ENCODE assay signal across 9 cellular contexts in the genomic region with DNA sequence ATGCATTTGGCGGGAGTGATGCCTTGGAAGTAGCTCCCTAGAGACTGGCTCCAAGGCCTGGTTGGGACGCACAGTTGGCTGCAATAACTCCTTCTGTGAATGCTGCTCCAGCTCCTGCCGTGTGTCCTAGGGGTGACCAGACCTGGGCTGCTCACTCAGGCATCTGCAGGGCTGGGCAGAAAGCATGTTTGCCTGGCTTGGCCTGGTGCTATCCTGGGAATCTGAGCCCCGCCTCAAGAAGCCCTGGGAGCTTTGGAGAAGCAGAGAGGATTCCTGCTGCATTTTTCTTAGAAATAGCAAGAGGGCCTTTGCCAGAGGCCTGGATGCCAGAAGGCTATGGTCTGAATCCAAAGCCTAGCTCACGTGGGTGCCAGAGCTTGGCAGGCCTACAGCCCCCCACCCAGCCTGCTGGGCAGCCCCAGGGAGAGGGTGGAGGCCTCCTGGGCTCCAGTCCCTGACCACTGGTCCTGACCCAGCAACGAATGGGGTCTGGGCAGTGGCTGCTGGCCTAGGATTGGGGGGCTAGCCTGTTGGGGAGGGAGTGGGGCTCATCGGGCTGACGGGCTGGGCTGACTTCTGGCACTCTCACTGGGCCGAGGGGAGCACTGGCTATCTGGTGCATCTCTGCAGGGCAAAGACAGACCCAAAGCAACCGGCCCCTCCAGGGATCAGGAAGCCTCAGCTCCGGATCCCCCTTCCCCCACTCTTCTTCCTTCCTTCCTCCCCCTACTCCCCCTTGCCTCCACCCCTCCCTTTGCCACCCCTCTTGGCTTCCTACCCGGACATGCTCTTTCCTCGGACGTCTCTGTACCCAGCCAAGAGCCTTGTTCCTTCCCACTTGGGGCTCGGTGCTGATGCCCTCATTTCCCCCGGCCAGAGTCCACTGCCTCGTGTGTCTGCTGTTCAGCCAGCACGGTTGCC. TPM values are rescaled to one million over a fixed set of nuclear protein-coding genes. Genes with fewer than 3 reads are reported as not detected.
DNase-seq lines count a peak whose midpoint lies in the region; ATAC-seq and TF ChIP-seq lines count a peak whose summit lies in the region.
"Had no signal": no experiment of that assay in that cellular context is flagged by ENCODE, and none has a peak within 500 bp of the region (broad histone marks: within the 10 kb centered on the region; RNA-seq: fewer than 3 reads in every experiment).

No MANE protein-coding gene starts in this region.

- no peak overlapping the region for H3K9ac ChIP-seq in rectal smooth muscle tissue (ENCODE audit: low read length)

- DNase-seq in CMK (ENCODE audit: low read depth): peak; percentile 54
- DNase-seq in anterior cingulate cortex (lab: John Stamatoyannopoulos, UW): peak in 50 of 58 donors; percentile 3 to 81 (median 46)
- no peak for DNase-seq in right atrium auricular region (ENCODE audit: low spot score)
- no peak for DNase-seq in activated naive CD4-positive, alpha-beta T cell treated with anti-CD3 and anti-CD28 coated beads, Interleukin-2, amount 50 U/mL, for 16 hours
- no peak for DNase-seq in NOMO-1 (lab: John Stamatoyannopoulos, UW; ENCODE audit: unreplicated experiment in 2 of 2)
- DNase-seq in body of pancreas: no peak
- DNase-seq: activated T-cell treated with anti-CD3 and anti-CD28 coated beads, Interleukin-2, amount 50 U/mL, for 72 hours had no signal

- WGBS in body of pancreas, 2 donors: 71% methylated on average over 10 to 18 of the region's 18 CpGs

- H3K27me3 ChIP-seq in right atrium auricular region: no peaks in the 10 kb centered on the region
- no peaks in the 10 kb centered on the region for H3K27me3 ChIP-seq in rectal smooth muscle tissue (ENCODE audit: control insufficient read depth, insufficient read depth, low read length)
- H3K27me3 ChIP-seq in body of pancreas: no peaks in the 10 kb centered on the region

- no peak for TF ChIP-seq CTCF in right atrium auricular region (IDR thresholded peaks at IDR 0.05)
- no peak for TF ChIP-seq CTCF in body of pancreas (IDR thresholded peaks at IDR 0.05)

- H3K4me1 ChIP-seq in right atrium auricular region (peaks cover 0 to 98% of the 10 kb centered on the region in 2 donors), rectal smooth muscle tissue (ENCODE audit: control insufficient read depth, insufficient read depth, low read length) (peaks cover 63% of the 10 kb centered on the region), body of pancreas (peaks cover 5% of the 10 kb centered on the region)

- intact Hi-C loops in body of pancreas (cut with DNase I): no loop called here

- H3K36me3 ChIP-seq in right atrium auricular region (no peaks in the 10 kb centered on the region), rectal smooth muscle tissue (ENCODE audit: control insufficient read depth, insufficient read depth, low read length) (no peaks in the 10 kb centered on the region), body of pancreas (replicated peaks in 1 of 2; ENCODE audit: insufficient read depth in 1 of 2, low read depth in 2 of 2) (no peaks in the 10 kb centered on the region)

- TF ChIP-seq POLR2A in body of pancreas (IDR thresholded peaks at IDR 0.05): no peak

- H3K4me3 ChIP-seq in right atrium auricular region: no peak overlapping the region
- peak overlapping the region; percentile 19 for H3K4me3 ChIP-seq in rectal smooth muscle tissue (ENCODE audit: low read length)
- no peak overlapping the region for H3K4me3 ChIP-seq in body of pancreas

- H3K9me3 ChIP-seq in right atrium auricular region (no peaks in the 10 kb centered on the region), body of pancreas (no peaks in the 10 kb centered on the region)

- H3K27ac ChIP-seq in right atrium auricular region: peak overlapping the region; percentile 62 to 77
- peak overlapping the region; percentile 91 for H3K27ac ChIP-seq in rectal smooth muscle tissue (ENCODE audit: low read depth, low read length)
- peak overlapping the region in 2 of 4 donors; percentile 19 to 44 for H3K27ac ChIP-seq in body of pancreas

- ATAC-seq in body of pancreas: no peak
- no peak for ATAC-seq in HG03108 (IDR thresholded peaks at IDR 0.05; ENCODE audit: unreplicated experiment)
- ATAC-seq: activated T-cell treated with anti-CD3 and anti-CD28 coated beads, Interleukin-2, amount 50 U/mL, for 72 hours had no signal

RNA-seq across cellular contexts. Expression of a gene that starts 10.5 kb away (rescaled TPM):
- 10 to 100 TPM in 1 of 2 donors, 1 to 10 TPM in 1; 6.3 to 18.7 TPM for total RNA-seq in right atrium auricular region
- 10 to 100 TPM in 1 of 2 donors, 1 to 10 TPM in 1; 5.2 to 25.4 TPM for total RNA-seq in body of pancreas

RNA-seq across cellular contexts. Expression of a gene that starts 25.8 kb away (rescaled TPM):
- total RNA-seq in right atrium auricular region: not detected
- not detected for total RNA-seq in body of pancreas
- total RNA-seq: activated T-cell treated with anti-CD3 and anti-CD28 coated beads, Interleukin-2, amount 50 U/mL, for 72 hours had no signal

RNA-seq across cellular contexts. Expression of a gene that starts 39.4 kb away (rescaled TPM):
- total RNA-seq in right atrium auricular region: 1 to 10 TPM; 2.4 to 7.9 TPM
- total RNA-seq in body of pancreas: 10 to 100 TPM in 1 of 2 donors, 1 to 10 TPM in 1; 4.6 to 48.0 TPM
- total RNA-seq: activated T-cell treated with anti-CD3 and anti-CD28 coated beads, Interleukin-2, amount 50 U/mL, for 72 hours had no signal

Comparison
In these comparisons a context has a peak if more than half of its experiments do, and no peak if none do; other contexts are left out.
1. DNase-seq: peak in CMK (single experiment) and anterior cingulate cortex (50 of 58); none in right atrium auricular region (single experiment), activated naive CD4-positive, alpha-beta T cell treated with anti-CD3 and anti-CD28 coated beads, Interleukin-2, amount 50 U/mL, for 16 hours (single experiment), NOMO-1 (0 of 2) and body of pancreas (0 of 4).